Comparison of ENCODE assay signal across 1 cellular context in the genomic region with DNA sequence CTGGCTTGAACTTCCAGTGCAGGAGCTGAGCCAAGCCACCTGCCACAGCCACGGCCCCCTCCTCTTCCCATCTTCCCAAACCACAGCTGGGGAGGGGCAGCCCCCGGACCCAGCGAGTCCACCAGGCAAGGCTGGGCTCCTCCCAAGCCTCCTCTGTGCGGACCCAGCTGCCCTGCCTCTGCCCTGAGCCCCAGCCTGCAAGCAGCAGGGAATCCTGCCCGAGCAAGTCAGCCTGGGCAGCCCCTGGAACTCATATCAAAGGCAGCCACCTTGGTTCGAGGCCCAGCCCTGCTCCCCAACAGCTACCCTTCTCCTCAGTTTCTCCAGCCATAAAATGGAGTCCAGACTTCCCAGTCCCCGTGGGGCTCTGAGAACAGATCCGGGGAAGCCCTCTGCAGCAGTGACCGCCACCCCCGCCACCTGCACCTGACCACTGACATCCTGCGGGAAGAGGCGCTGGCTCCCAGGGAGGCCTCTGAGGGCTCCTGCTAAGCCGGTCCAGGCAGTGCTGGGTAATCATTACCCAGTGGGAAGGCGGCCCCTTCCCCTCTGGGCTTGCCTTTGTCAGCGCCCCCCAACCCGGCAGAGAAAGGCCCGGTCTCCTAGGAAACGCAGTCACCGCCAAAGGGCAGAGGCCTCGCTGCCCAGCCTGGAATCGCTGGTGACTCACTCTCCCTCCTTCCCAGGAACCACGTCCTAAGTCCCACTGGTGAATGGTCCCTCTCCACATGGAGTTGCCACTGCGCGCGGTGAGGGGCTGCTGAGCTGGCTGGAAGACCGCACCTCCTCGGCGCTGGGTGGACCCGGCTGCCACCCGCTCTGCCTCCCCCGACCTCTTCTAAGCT.
TF ChIP-seq lines count a peak whose summit lies in the region.

No MANE protein-coding gene starts in this region.

TF ChIP-seq in HepG2, 621 proteins besides CTCF, POLR2A, EP300 and RAD21 (continued from another document and continues in another):
- TF ChIP-seq GPBP1L1 (CRISPR knock-in tag; IDR thresholded peaks at IDR 0.05) = no peak
- TF ChIP-seq ZNF709 (CRISPR knock-in tag; IDR thresholded peaks at IDR 0.05) = peak; percentile 48; the same call in 1 of the 2 replicates
- TF ChIP-seq AGO2 (optimal IDR thresholded peaks at IDR 0.05; ENCODE audit: low read depth, low read length) = peak; percentile 56
- 0 out of 2 replicates have a peak, but pooled peaks have one; percentile 56 for TF ChIP-seq HINFP (CRISPR knock-in tag; IDR thresholded peaks at IDR 0.05; ENCODE audit: low read depth)
- peak; percentile 31; the same call in 1 of the 2 replicates for TF ChIP-seq MIXL1 (CRISPR knock-in tag; IDR thresholded peaks at IDR 0.05)
- no peak for TF ChIP-seq RBM39 (IDR thresholded peaks at IDR 0.05; ENCODE audit: low read depth, low read length, poor library complexity, severe bottlenecking)
- TF ChIP-seq ZSCAN9 (CRISPR knock-in tag; IDR thresholded peaks at IDR 0.05; ENCODE audit: borderline replicate concordance) = 0 out of 2 replicates have a peak, but pooled peaks have one; percentile 68
- peak; percentile 10; the same call in 1 of the 2 replicates for TF ChIP-seq KDM5A (IDR thresholded peaks at IDR 0.05; ENCODE audit: borderline replicate concordance, low read length)
- TF ChIP-seq NFKB2 (CRISPR knock-in tag; IDR thresholded peaks at IDR 0.05; ENCODE audit: borderline replicate concordance) = peak; percentile 37; the same call in 1 of the 2 replicates
- TF ChIP-seq ZNF598 (CRISPR knock-in tag; IDR thresholded peaks at IDR 0.05; ENCODE audit: borderline replicate concordance) = no peak
- TF ChIP-seq FOXJ3 (CRISPR knock-in tag; IDR thresholded peaks at IDR 0.05; ENCODE audit: borderline replicate concordance) = no peak
- TF ChIP-seq ELF1 (CRISPR knock-in tag; IDR thresholded peaks at IDR 0.05) = peak; percentile 55
- no peak for TF ChIP-seq ZKSCAN5 (CRISPR knock-in tag; IDR thresholded peaks at IDR 0.05)
- peak; percentile 73 for TF ChIP-seq ZFY (CRISPR knock-in tag; IDR thresholded peaks at IDR 0.05)
- TF ChIP-seq TARDBP (CRISPR knock-in tag; IDR thresholded peaks at IDR 0.05) = peak; percentile 66; the same call in 1 of the 2 replicates
- TF ChIP-seq ARID5B (CRISPR knock-in tag; IDR thresholded peaks at IDR 0.05) = peak; percentile 35; the same call in 1 of the 2 replicates
- peak; percentile 68 to 71; a peak in 2 of 4 replicates for TF ChIP-seq HMGXB4 (CRISPR knock-in tag; IDR thresholded peaks at IDR 0.05; ENCODE audit: borderline replicate concordance in 1 of 2, low read depth in 1 of 2)
- peak; percentile 89 for TF ChIP-seq ZNF772 (CRISPR knock-in tag; IDR thresholded peaks at IDR 0.05)
- peak; percentile 94 for TF ChIP-seq HDAC1 (CRISPR knock-in tag; IDR thresholded peaks at IDR 0.05)
- peak; percentile 74; the same call in 1 of the 2 replicates for TF ChIP-seq NCOA1 (CRISPR knock-in tag; IDR thresholded peaks at IDR 0.05)
- TF ChIP-seq SALL1 (CRISPR knock-in tag; IDR thresholded peaks at IDR 0.05) = peak; percentile 61
- peak; percentile 81 for TF ChIP-seq PAXIP1 (CRISPR knock-in tag; conservative IDR thresholded peaks at IDR 0.05)
- no peak for TF ChIP-seq TP53 (CRISPR knock-in tag; conservative IDR thresholded peaks at IDR 0.05)
- 0 out of 2 replicates have a peak, but pooled peaks have one; percentile 22 for TF ChIP-seq ZNF337 (CRISPR knock-in tag; IDR thresholded peaks at IDR 0.05; ENCODE audit: borderline replicate concordance, low read depth)
- TF ChIP-seq MAFK (conservative IDR thresholded peaks at IDR 0.05 in 1 of 2, IDR thresholded peaks at IDR 0.05 in 1 of 2; ENCODE audit: low read length in 2 of 2) = no peak
- no peak for TF ChIP-seq ZNF674 (CRISPR knock-in tag; IDR thresholded peaks at IDR 0.05; ENCODE audit: low read depth)
- TF ChIP-seq ZNF788 (CRISPR knock-in tag; IDR thresholded peaks at IDR 0.05; ENCODE audit: borderline replicate concordance) = peak; percentile 50; the same call in 1 of the 2 replicates
- TF ChIP-seq ZNF777 (CRISPR knock-in tag; IDR thresholded peaks at IDR 0.05) = no peak
- peak; percentile 85; the same call in 1 of the 2 replicates for TF ChIP-seq TGIF2 (CRISPR knock-in tag; IDR thresholded peaks at IDR 0.05)
- TF ChIP-seq ZNF749 (CRISPR knock-in tag; IDR thresholded peaks at IDR 0.05; ENCODE audit: borderline replicate concordance) = no peak
- TF ChIP-seq EED (CRISPR knock-in tag; IDR thresholded peaks at IDR 0.05) = no peak
- TF ChIP-seq ZNF776 (CRISPR knock-in tag; IDR thresholded peaks at IDR 0.05) = peak; percentile 28; the same call in 1 of the 2 replicates
- peak; percentile 81 for TF ChIP-seq JUN (CRISPR knock-in tag; IDR thresholded peaks at IDR 0.05)
- peak; percentile 56; the same call in 1 of the 2 replicates for TF ChIP-seq TFE3 (CRISPR knock-in tag; IDR thresholded peaks at IDR 0.05)
- TF ChIP-seq, protein P1, sequence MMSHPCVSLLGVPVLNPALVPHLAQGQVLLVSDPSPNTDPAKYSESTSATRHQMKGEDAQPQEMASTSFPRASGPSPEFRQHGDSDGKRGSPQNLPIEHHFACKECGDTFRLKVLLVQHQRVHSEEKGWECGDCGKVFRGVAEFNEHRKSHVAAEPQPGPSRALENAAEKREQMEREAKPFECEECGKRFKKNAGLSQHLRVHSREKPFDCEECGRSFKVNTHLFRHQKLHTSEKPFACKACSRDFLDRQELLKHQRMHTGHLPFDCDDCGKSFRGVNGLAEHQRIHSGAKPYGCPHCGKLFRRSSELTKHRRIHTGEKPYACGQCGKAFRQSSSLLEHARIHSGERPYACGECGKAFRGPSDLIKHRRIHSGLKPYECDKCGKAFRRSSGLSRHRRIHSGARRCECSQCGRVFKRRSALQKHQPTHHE (CRISPR knock-in tag; IDR thresholded peaks at IDR 0.05; ENCODE audit: borderline replicate concordance) = 0 out of 2 replicates have a peak, but pooled peaks have one; percentile 25
- TF ChIP-seq SAP130 (CRISPR knock-in tag; IDR thresholded peaks at IDR 0.05; ENCODE audit: low read depth) = peak; percentile 98
- no peak for TF ChIP-seq NFIB (CRISPR knock-in tag; IDR thresholded peaks at IDR 0.05; ENCODE audit: borderline replicate concordance)
- TF ChIP-seq, protein P2, sequence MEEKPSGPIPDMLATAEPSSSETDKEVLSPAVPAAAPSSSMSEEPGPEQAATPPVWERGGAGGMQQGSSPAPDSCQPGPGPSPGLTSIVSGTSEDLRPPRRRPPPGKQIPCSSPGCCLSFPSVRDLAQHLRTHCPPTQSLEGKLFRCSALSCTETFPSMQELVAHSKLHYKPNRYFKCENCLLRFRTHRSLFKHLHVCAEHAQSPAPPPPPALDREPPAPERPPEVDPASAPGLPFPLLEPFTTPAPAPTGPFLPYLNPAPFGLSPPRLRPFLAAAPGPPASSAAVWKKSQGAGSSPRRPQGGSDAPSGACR (CRISPR knock-in tag; IDR thresholded peaks at IDR 0.05) = peak; percentile 49; the same call in 1 of the 2 replicates
- 0 out of 2 replicates have a peak, but pooled peaks have one; percentile 31 for TF ChIP-seq ZNF546 (CRISPR knock-in tag; conservative IDR thresholded peaks at IDR 0.05)
- TF ChIP-seq DBP (CRISPR knock-in tag; IDR thresholded peaks at IDR 0.05; ENCODE audit: not compliant biosample characterization) = no peak
- TF ChIP-seq ZNF605 (CRISPR knock-in tag; IDR thresholded peaks at IDR 0.05) = peak; percentile 48; the same call in 1 of the 2 replicates
